ENCODE assay signal across 14 cellular contexts in genomic region chr4:55851885-55852284, GRCh38. TPM values are rescaled to one million over a fixed set of nuclear protein-coding genes. Genes with fewer than 3 reads are reported as not detected.
A peak's percentile ranks its signal among the peaks of the same experiment; 100 is the strongest.
DNase-seq lines count a peak whose midpoint lies in the region; ATAC-seq and TF ChIP-seq lines count a peak whose summit lies in the region.
"Had no signal": no experiment of that assay in that cellular context is flagged by ENCODE, and none has a peak within 500 bp of the region (broad histone marks: within the 10 kb centered on the region; RNA-seq: fewer than 3 reads in every experiment).

No MANE protein-coding gene starts in this region.

- DNase-seq in activated CD4-positive, alpha-beta T cell treated with anti-CD3 and anti-CD28 coated beads for 4 hours: peak; percentile 5 to 21
- DNase-seq in activated CD4-positive, alpha-beta T cell treated with anti-CD3 and anti-CD28 coated beads, Interleukin-2, amount 50 U/mL, for 1 hour: no peak
- DNase-seq in RWPE2 (ENCODE audit: low spot score) (no peak), mammary epithelial cell (peak; percentile 80), renal cortical epithelial cell (ENCODE audit: low read depth) (peak; percentile 23), occipital lobe (lab: John Stamatoyannopoulos, UW) (no peak), Right ventricle myocardium superior (no peak)
- DNase-seq: 8988T, NCI-H2081 treated with DMSO at 0.1 percent for 48 hours, testis had no signal

- in situ Hi-C loops in mammary epithelial cell (cut with MboI; ENCODE audit: low sequenced_read_pairs in 2 of 2): loop anchor here in 1 of 2 donors (25.0 kb wide), 1 partner anchor 415 kb away; no protein-coding TSS in a partner anchor

- dilution Hi-C loops in mammary epithelial cell (cut with HindIII; ENCODE audit: low sequenced_read_pairs): no loop called here

- H3K27ac ChIP-seq in RWPE2 (ENCODE audit: poor library complexity, severe bottlenecking) (no peak overlapping the region), mammary epithelial cell (ENCODE audit: insufficient read depth, low read depth, low read length) (no peak overlapping the region)
- H3K27ac ChIP-seq: hepatocyte, testis had no signal

- no peak overlapping the region for H3K9ac ChIP-seq in mammary epithelial cell (ENCODE audit: insufficient read depth, low read length)

- peaks cover 31% of the 10 kb centered on the region for H3K79me2 ChIP-seq in mammary epithelial cell (ENCODE audit: insufficient read depth, low read length)

- ATAC-seq in RWPE2 (ENCODE audit: low read depth) (0 out of 3 replicates have a peak, but pooled peaks have one; percentile 18), GM21390 (IDR thresholded peaks at IDR 0.05; ENCODE audit: unreplicated experiment) (no peak), Right ventricle myocardium superior (ENCODE audit: poor library complexity) (no peak)

- H3K4me1 ChIP-seq in RWPE2 (ENCODE audit: insufficient read depth, poor library complexity, severe bottlenecking) (peaks cover 17% of the 10 kb centered on the region), mammary epithelial cell (ENCODE audit: insufficient read depth, low read length) (peaks cover 22% of the 10 kb centered on the region)

- peak overlapping the region; percentile 7 for H2AFZ ChIP-seq in mammary epithelial cell (ENCODE audit: low read depth, low read length)
- H2AFZ ChIP-seq: hepatocyte had no signal

- CTCF ChIA-PET in mammary epithelial cell (lab: Charles Lee; ENCODE audit: low non-redundant PET): no interaction called here

- H3K36me3 ChIP-seq in RWPE2 (ENCODE audit: low read depth) (no peaks in the 10 kb centered on the region; the same call in 1 of the 2 replicates), mammary epithelial cell (ENCODE audit: insufficient read depth, low read length) (no peaks in the 10 kb centered on the region)

- H3K27me3 ChIP-seq in RWPE2 (ENCODE audit: insufficient read depth, poor library complexity, severe bottlenecking): no peaks in the 10 kb centered on the region
- H3K27me3 ChIP-seq in mammary epithelial cell (ENCODE audit: insufficient read depth, low read length): no peaks in the 10 kb centered on the region
- H3K27me3 ChIP-seq: hepatocyte, testis had no signal

- TF ChIP-seq CTCF in RWPE2 (IDR thresholded peaks at IDR 0.05; ENCODE audit: poor library complexity, severe bottlenecking) (no peak), mammary epithelial cell (conservative IDR thresholded peaks at IDR 0.05 in 1 of 2, IDR thresholded peaks at IDR 0.05 in 1 of 2; ENCODE audit: extremely low read depth in 1 of 2, insufficient read depth in 1 of 2, low read depth in 1 of 2, low read length in 2 of 2) (no peak)

- 0% methylated on average over 6 of the region's 6 CpGs for WGBS in mammary epithelial cell (ENCODE audit: low coverage, missing lambda C conversion rate)

- peak overlapping the region; percentile 50 for H3K4me2 ChIP-seq in mammary epithelial cell (ENCODE audit: insufficient read depth, low read depth, low read length)
- H3K4me2 ChIP-seq: hepatocyte had no signal

- H3K9me3 ChIP-seq in RWPE2 (ENCODE audit: severe bottlenecking) (no peaks in the 10 kb centered on the region), mammary epithelial cell (replicated peaks; ENCODE audit: insufficient read depth, low read length) (no peaks in the 10 kb centered on the region)
- H3K9me3 ChIP-seq: testis had no signal

- H4K20me1 ChIP-seq in mammary epithelial cell (ENCODE audit: insufficient read depth, low read length): no peaks in the 10 kb centered on the region

- H3K4me3 ChIP-seq in RWPE2 (ENCODE audit: severe bottlenecking): no peak overlapping the region
- no peak overlapping the region for H3K4me3 ChIP-seq in mammary epithelial cell (replicated peaks in 1 of 3; ENCODE audit: insufficient read depth in 1 of 3, low read depth in 2 of 3, low read length in 3 of 3)
- H3K4me3 ChIP-seq: hepatocyte, testis had no signal

- intact Hi-C loops in mammary epithelial cell (cut with micrococcal nuclease): loop anchor here (2.0 to 5.0 kb wide), 2 partner anchors 60 to 97 kb away; no protein-coding TSS in a partner anchor
- intact Hi-C loops in Right ventricle myocardium superior (cut with DNase I): no loop called here

- BruUV-seq in mammary epithelial cell (replicated peaks; lab: Mats Ljungman, UMichigan): no TSS peak

RNA-seq across cellular contexts. Expression of gene EXOC1, which starts 1.6 kb away (rescaled TPM):
- total RNA-seq in mammary epithelial cell (10 to 100 TPM; 33.2 to 37.3 TPM), renal cortical epithelial cell (50.9 and 62.6 TPM in 2 replicates), occipital lobe (98.4 TPM), Right ventricle myocardium superior (14.9 TPM)
- 13.4 TPM for polyA plus RNA-seq in mammary epithelial cell
- 4.7 TPM for polyA minus RNA-seq in mammary epithelial cell

RNA-seq across cellular contexts. Expression of gene EXOC1L, which starts 32.3 kb away (rescaled TPM):
- total RNA-seq in mammary epithelial cell (not detected), renal cortical epithelial cell (not detected in 2 replicates), occipital lobe (not detected), Right ventricle myocardium superior (not detected)
- not detected for polyA plus RNA-seq in mammary epithelial cell
- polyA minus RNA-seq in mammary epithelial cell: not detected
- total RNA-seq: hepatocyte, LHCN-M2, pulmonary artery endothelial cell had no signal
- polyA plus RNA-seq: hepatocyte had no signal

Comparison
In these comparisons a context has a peak if more than half of its experiments do, and no peak if none do; other contexts are left out.
1. DNase-seq: peak in activated CD4-positive, alpha-beta T cell treated with anti-CD3 and anti-CD28 coated beads for 4 hours (2 of 2), mammary epithelial cell (single experiment) and renal cortical epithelial cell (single experiment); none in activated CD4-positive, alpha-beta T cell treated with anti-CD3 and anti-CD28 coated beads, Interleukin-2, amount 50 U/mL, for 1 hour (single experiment), RWPE2 (single experiment), occipital lobe (single experiment) and Right ventricle myocardium superior (single experiment).